Comparison of ENCODE assay signal across 30 cellular contexts in the genomic region with DNA sequence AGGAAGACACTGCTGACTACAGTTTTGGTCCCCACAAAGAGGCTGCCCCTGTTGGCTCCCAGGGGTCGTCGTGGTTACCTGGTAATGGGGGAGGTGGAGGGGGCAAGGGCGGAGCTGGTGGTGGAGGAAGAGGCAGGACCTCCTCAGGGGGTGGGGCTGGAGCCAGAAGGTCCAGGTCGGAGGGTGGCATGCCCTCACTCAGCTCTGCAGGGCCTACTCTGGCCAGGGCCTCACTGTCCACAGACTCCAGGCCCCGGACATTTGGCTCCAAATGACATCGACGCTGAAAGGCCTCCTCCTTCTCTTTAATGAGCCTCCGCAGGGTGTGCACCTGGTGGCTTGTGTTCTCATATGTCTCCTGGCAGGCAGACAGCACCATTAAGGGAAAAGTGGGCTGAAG. TPM values are rescaled to one million over a fixed set of nuclear protein-coding genes. Genes with fewer than 3 reads are reported as not detected.
DNase-seq lines count a peak whose midpoint lies in the region; ATAC-seq and TF ChIP-seq lines count a peak whose summit lies in the region.
"Had no signal": no experiment of that assay in that cellular context is flagged by ENCODE, and none has a peak within 500 bp of the region (broad histone marks: within the 10 kb centered on the region; RNA-seq: fewer than 3 reads in every experiment).

No MANE protein-coding gene starts in this region.

- H2BK15ac ChIP-seq in neuronal stem cell (ENCODE audit: low read length) = no peak overlapping the region

- peaks cover 0 to 6% of the 10 kb centered on the region in 2 donors for H3K4me1 ChIP-seq in neuronal stem cell (ENCODE audit: control insufficient read depth in 2 of 2, insufficient read depth in 1 of 2, low read depth in 1 of 2, low read length in 2 of 2)

- H2BK5ac ChIP-seq in neuronal stem cell (ENCODE audit: low read length) = no peak overlapping the region

- no peak for ATAC-seq in activated naive CD8-positive, alpha-beta T cell treated with anti-CD3 and anti-CD28 coated beads, Interleukin-2, amount 50 U/mL, for 24 hours
- ATAC-seq in GM18907 (IDR thresholded peaks at IDR 0.05; ENCODE audit: unreplicated experiment) (no peak), GM21381 (IDR thresholded peaks at IDR 0.05; ENCODE audit: unreplicated experiment) (no peak)
- ATAC-seq: activated CD8-positive, alpha-beta T cell treated with anti-CD3 and anti-CD28 coated beads for 36 hours; GM12878; natural killer cell treated with Interleukin-12 subunit alpha and Interleukin-12 subunit beta and Interleukin-15 and Interleukin-18, amount 100 ng/mL, for 72 hours had no signal

- no peak overlapping the region for H4K91ac ChIP-seq in neuronal stem cell (ENCODE audit: low read depth, low read length, poor library complexity)

- H3K36me3 Mint-ChIP-seq in brain = peaks cover 38% of the 10 kb centered on the region
- H3K36me3 Mint-ChIP-seq in activated naive CD8-positive, alpha-beta T cell treated with anti-CD3 and anti-CD28 coated beads, Interleukin-2, amount 50 U/mL, for 24 hours (ENCODE audit: low read depth) = peaks cover 36% of the 10 kb centered on the region

- H3K9me3 ChIP-seq in neuronal stem cell (replicated peaks in 1 of 2; ENCODE audit: control insufficient read depth in 2 of 2, insufficient read depth in 1 of 2, low read depth in 1 of 2, low read length in 2 of 2) = no peaks in the 10 kb centered on the region
- H3K9me3 ChIP-seq: esophagus muscularis mucosa, MG63, tibial nerve had no signal

- peaks cover 0 to 1% (median 0%) of the 10 kb centered on the region in 5 experiments for H3K9me3 Mint-ChIP-seq in brain
- no peaks in the 10 kb centered on the region for H3K9me3 Mint-ChIP-seq in activated naive CD8-positive, alpha-beta T cell treated with anti-CD3 and anti-CD28 coated beads, Interleukin-2, amount 50 U/mL, for 24 hours
- H3K9me3 Mint-ChIP-seq: activated CD8-positive, alpha-beta T cell treated with anti-CD3 and anti-CD28 coated beads for 36 hours; activated naive CD4-positive, alpha-beta T cell treated with anti-CD3 and anti-CD28 coated beads for 36 hours; H9; mesothelial cell of epicardium; natural killer cell treated with Interleukin-12 subunit alpha and Interleukin-12 subunit beta and Interleukin-15 and Interleukin-18, amount 100 ng/mL, for 72 hours had no signal

- H3K23ac ChIP-seq in neuronal stem cell (ENCODE audit: low read depth, low read length, poor library complexity) = no peak overlapping the region

- no peak overlapping the region for H3K4me3 ChIP-seq in neuronal stem cell (ENCODE audit: low read length in 2 of 2)
- H3K4me3 ChIP-seq: coronary artery, esophagus muscularis mucosa, GM12878, MG63, tibial nerve had no signal

- H2BK12ac ChIP-seq in neuronal stem cell (ENCODE audit: low read length) = no peak overlapping the region

- no peak overlapping the region for H2AK5ac ChIP-seq in neuronal stem cell (ENCODE audit: low read depth, low read length)

- H3K14ac ChIP-seq in neuronal stem cell (ENCODE audit: low read length) = no peak overlapping the region

- H3K4me1 Mint-ChIP-seq in brain = peaks cover 21% of the 10 kb centered on the region
- H3K4me1 Mint-ChIP-seq in activated naive CD8-positive, alpha-beta T cell treated with anti-CD3 and anti-CD28 coated beads, Interleukin-2, amount 50 U/mL, for 24 hours = peaks cover 8% of the 10 kb centered on the region

- H3K4ac ChIP-seq in neuronal stem cell (ENCODE audit: low read length) = no peak overlapping the region

- no peak overlapping the region for H4K8ac ChIP-seq in neuronal stem cell (ENCODE audit: low read depth, low read length)

- peak overlapping the region; percentile 7 for H3K27ac ChIP-seq in neuronal stem cell (replicated peaks; ENCODE audit: low read length)
- H3K27ac ChIP-seq: 22Rv1, esophagus muscularis mucosa had no signal

- no peak overlapping the region for H3K4me2 ChIP-seq in neuronal stem cell (ENCODE audit: insufficient read depth, low read length, poor library complexity, severe bottlenecking)

- H3K4me3 Mint-ChIP-seq in brain = no peak overlapping the region
- no peak overlapping the region for H3K4me3 Mint-ChIP-seq in activated naive CD8-positive, alpha-beta T cell treated with anti-CD3 and anti-CD28 coated beads, Interleukin-2, amount 50 U/mL, for 24 hours
- H3K4me3 Mint-ChIP-seq: activated CD8-positive, alpha-beta T cell treated with anti-CD3 and anti-CD28 coated beads for 36 hours; activated naive CD4-positive, alpha-beta T cell treated with anti-CD3 and anti-CD28 coated beads for 36 hours; H9; mesothelial cell of epicardium; natural killer cell treated with Interleukin-12 subunit alpha and Interleukin-12 subunit beta and Interleukin-15 and Interleukin-18, amount 100 ng/mL, for 72 hours had no signal

- DNase-seq in DMS79 (lab: John Stamatoyannopoulos, UW) (peak; percentile 11), DMS79 treated with DMSO at 0.1 percent for 48 hours (lab: John Stamatoyannopoulos, UW) (no peak), NCI-H1092 treated with DMSO at 0.1 percent for 48 hours (lab: John Stamatoyannopoulos, UW) (peak; percentile 8), neuronal stem cell (ENCODE audit: low spot score) (no peak)
- no peak for DNase-seq in activated naive CD8-positive, alpha-beta T cell treated with anti-CD3 and anti-CD28 coated beads, Interleukin-2, amount 50 U/mL, for 24 hours
- DNase-seq: activated CD4-positive, CD25-positive, alpha-beta regulatory T cell; activated CD8-positive, alpha-beta T cell treated with anti-CD3 and anti-CD28 coated beads for 36 hours; activated naive CD4-positive, alpha-beta T cell treated with anti-CD3 and anti-CD28 coated beads for 36 hours; activated T-cell treated with anti-CD3 and anti-CD28 coated beads for 4 hours; amniotic stem cell; foreskin melanocyte; H9; hypothalamus; KBM-7; MG63; NCI-H1436; NK-92 treated with Interleukin-12 subunit alpha and Interleukin-12 subunit beta, amount 100 ng/mL, for 24 hours; SHP77 treated with DMSO at 0.1 percent for 48 hours; SW 1271 had no signal

- H3K79me1 ChIP-seq in neuronal stem cell (ENCODE audit: low read depth, low read length) = peaks cover 2% of the 10 kb centered on the region

- H3K36me3 ChIP-seq in neuronal stem cell (replicated peaks in 1 of 2; ENCODE audit: control insufficient read depth in 2 of 2, insufficient read depth in 2 of 2, low read length in 2 of 2) = peaks cover 41 to 97% of the 10 kb centered on the region in 2 donors
- H3K36me3 ChIP-seq: MG63 had no signal

- H2AFZ ChIP-seq in neuronal stem cell (ENCODE audit: low read length) = no peak overlapping the region

- TF ChIP-seq CTCF in brain (conservative IDR thresholded peaks at IDR 0.05) = no peak

- no peaks in the 10 kb centered on the region for H3K27me3 ChIP-seq in neuronal stem cell (ENCODE audit: control insufficient read depth in 3 of 3, insufficient read depth in 3 of 3, low read depth in 1 of 3, low read length in 3 of 3)
- H3K27me3 ChIP-seq: esophagus muscularis mucosa, MG63, tibial nerve had no signal

- H3K27ac Mint-ChIP-seq in brain = peak overlapping the region in 3 of 5 experiments; percentile 24 to 65 (median 29)
- H3K27ac Mint-ChIP-seq in activated naive CD8-positive, alpha-beta T cell treated with anti-CD3 and anti-CD28 coated beads, Interleukin-2, amount 50 U/mL, for 24 hours = no peak overlapping the region
- H3K27ac Mint-ChIP-seq: activated CD8-positive, alpha-beta T cell treated with anti-CD3 and anti-CD28 coated beads for 36 hours; activated naive CD4-positive, alpha-beta T cell treated with anti-CD3 and anti-CD28 coated beads for 36 hours; mesothelial cell of epicardium; natural killer cell treated with Interleukin-12 subunit alpha and Interleukin-12 subunit beta and Interleukin-15 and Interleukin-18, amount 100 ng/mL, for 72 hours; progenitor cell of endocrine pancreas had no signal

- whole genome bisulfite sequencing in neuronal stem cell (ENCODE audit: extremely low coverage in 2 of 2, insufficient read length in 2 of 2, insufficient replicate concordance in 1 of 2), 2 donors = no CpG with 5 or more reads among the region's 8 CpGs

- H3K18ac ChIP-seq in neuronal stem cell (ENCODE audit: low read length) = no peak overlapping the region

- no peak overlapping the region for H2BK120ac ChIP-seq in neuronal stem cell (ENCODE audit: low read depth, low read length)

- no peak overlapping the region for H3K9ac ChIP-seq in neuronal stem cell (ENCODE audit: low read depth, low read length, poor library complexity)

- no peaks in the 10 kb centered on the region for H3K27me3 Mint-ChIP-seq in brain
- no peaks in the 10 kb centered on the region for H3K27me3 Mint-ChIP-seq in activated naive CD8-positive, alpha-beta T cell treated with anti-CD3 and anti-CD28 coated beads, Interleukin-2, amount 50 U/mL, for 24 hours
- H3K27me3 Mint-ChIP-seq: activated CD8-positive, alpha-beta T cell treated with anti-CD3 and anti-CD28 coated beads for 36 hours; natural killer cell treated with Interleukin-12 subunit alpha and Interleukin-12 subunit beta and Interleukin-15 and Interleukin-18, amount 100 ng/mL, for 72 hours; progenitor cell of endocrine pancreas had no signal

RNA-seq across cellular contexts. Expression of gene PRPF40B, which starts 28.5 kb away (rescaled TPM):
- polyA plus RNA-seq in brain (ENCODE audit: insufficient read depth, low read depth, low replicate concordance) = 15.9 TPM
- 20.1 TPM for polyA plus RNA-seq in neuronal stem cell (2013, experiment 1 of 2)
- 20.2 TPM for polyA plus RNA-seq in neuronal stem cell (2013, experiment 2 of 2)

RNA-seq across cellular contexts. Expression of gene FAM186B, which starts 46.4 kb away (rescaled TPM):
- polyA plus RNA-seq in brain (ENCODE audit: insufficient read depth, low read depth, low replicate concordance) = 0.15 TPM
- 0.18 TPM for polyA plus RNA-seq in neuronal stem cell (2013, experiment 1 of 2)
- polyA plus RNA-seq in neuronal stem cell (2013, experiment 2 of 2) = 0.14 TPM

RNA-seq across cellular contexts. Expression of gene FMNL3, which starts 55.4 kb away (rescaled TPM):
- 10.1 TPM for polyA plus RNA-seq in brain (ENCODE audit: insufficient read depth, low read depth, low replicate concordance)
- 8.2 TPM for polyA plus RNA-seq in neuronal stem cell (2013, experiment 1 of 2)
- polyA plus RNA-seq in neuronal stem cell (2013, experiment 2 of 2) = 8.1 TPM

Comparison
In these comparisons a context has a peak if more than half of its experiments do, and no peak if none do; other contexts are left out.
1. DNase-seq: peak in DMS79 (single experiment) and NCI-H1092 treated with DMSO at 0.1 percent for 48 hours (single experiment); none in DMS79 treated with DMSO at 0.1 percent for 48 hours (single experiment), neuronal stem cell (single experiment) and activated naive CD8-positive, alpha-beta T cell treated with anti-CD3 and anti-CD28 coated beads, Interleukin-2, amount 50 U/mL, for 24 hours (single experiment).